In the genomic region with DNA sequence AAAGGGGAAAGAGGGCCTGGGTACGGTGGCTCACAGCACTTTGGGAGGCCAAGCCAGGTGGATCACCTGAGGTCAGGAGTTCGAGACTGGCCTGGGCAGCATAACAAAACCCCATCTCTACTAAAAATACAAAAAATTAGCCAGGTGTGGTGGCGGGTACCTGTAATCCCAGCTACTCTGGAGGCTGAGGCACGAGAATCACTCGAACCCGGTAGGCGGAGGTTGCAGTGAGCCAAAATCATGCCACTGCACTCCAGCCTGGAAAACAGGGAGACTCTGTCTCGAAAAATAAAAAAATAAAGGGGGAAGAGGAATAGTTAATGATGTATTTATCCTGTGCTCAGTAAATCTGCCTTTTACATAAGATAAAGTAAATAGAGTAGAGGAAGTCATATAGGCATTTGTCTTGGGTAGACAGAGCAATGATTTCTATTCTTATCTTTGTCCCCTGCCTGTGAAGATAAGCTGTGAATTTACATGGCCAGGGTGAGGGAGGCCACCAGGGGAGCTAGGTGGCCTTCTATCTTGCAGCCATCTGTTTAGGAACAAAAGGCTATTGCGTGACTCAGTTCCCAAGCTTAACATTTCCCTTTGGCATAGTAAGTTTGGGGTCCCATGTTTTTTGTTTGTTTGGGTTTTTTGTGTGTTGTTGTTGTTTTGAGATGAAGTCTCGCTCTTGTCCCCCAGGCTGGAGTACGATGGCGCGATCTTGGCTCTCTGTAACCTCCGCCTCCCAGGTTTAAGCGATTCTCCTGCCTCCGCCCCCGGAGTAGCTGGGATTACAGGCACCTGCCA, we compare ENCODE assay signal across 1 cellular context.
TF ChIP-seq lines count a peak whose summit lies in the region.

No MANE protein-coding gene starts in this region.

TF ChIP-seq in K562, 482 proteins besides CTCF, POLR2A, EP300 and RAD21 (continued from another document and continues in another):
- peak; percentile 83 for TF ChIP-seq FOSL1 (tag; conservative IDR thresholded peaks at IDR 0.05)
- TF ChIP-seq XRCC5 (IDR thresholded peaks at IDR 0.05; ENCODE audit: low read depth, low read length): no peak
- no peak for TF ChIP-seq MTF1 (CRISPR knock-in tag; IDR thresholded peaks at IDR 0.05; ENCODE audit: borderline replicate concordance)
- peak in 1 of 2 experiments; percentile 73; a peak in 1 of 4 replicates for TF ChIP-seq TRIM24 (IDR thresholded peaks at IDR 0.05)
- TF ChIP-seq ZNF766 (CRISPR knock-in tag; conservative IDR thresholded peaks at IDR 0.05): no peak
- no peak for TF ChIP-seq PHF20 (IDR thresholded peaks at IDR 0.05; ENCODE audit: partially characterized antibody)
- peak; percentile 82 for TF ChIP-seq ZNF175 (CRISPR knock-in tag; IDR thresholded peaks at IDR 0.05; ENCODE audit: low read depth)
- TF ChIP-seq HNRNPUL1 (IDR thresholded peaks at IDR 0.05; ENCODE audit: low read length): no peak
- TF ChIP-seq, protein P1, sequence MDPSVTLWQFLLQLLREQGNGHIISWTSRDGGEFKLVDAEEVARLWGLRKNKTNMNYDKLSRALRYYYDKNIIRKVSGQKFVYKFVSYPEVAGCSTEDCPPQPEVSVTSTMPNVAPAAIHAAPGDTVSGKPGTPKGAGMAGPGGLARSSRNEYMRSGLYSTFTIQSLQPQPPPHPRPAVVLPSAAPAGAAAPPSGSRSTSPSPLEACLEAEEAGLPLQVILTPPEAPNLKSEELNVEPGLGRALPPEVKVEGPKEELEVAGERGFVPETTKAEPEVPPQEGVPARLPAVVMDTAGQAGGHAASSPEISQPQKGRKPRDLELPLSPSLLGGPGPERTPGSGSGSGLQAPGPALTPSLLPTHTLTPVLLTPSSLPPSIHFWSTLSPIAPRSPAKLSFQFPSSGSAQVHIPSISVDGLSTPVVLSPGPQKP (CRISPR knock-in tag; IDR thresholded peaks at IDR 0.05): no peak
- TF ChIP-seq, protein P2, sequence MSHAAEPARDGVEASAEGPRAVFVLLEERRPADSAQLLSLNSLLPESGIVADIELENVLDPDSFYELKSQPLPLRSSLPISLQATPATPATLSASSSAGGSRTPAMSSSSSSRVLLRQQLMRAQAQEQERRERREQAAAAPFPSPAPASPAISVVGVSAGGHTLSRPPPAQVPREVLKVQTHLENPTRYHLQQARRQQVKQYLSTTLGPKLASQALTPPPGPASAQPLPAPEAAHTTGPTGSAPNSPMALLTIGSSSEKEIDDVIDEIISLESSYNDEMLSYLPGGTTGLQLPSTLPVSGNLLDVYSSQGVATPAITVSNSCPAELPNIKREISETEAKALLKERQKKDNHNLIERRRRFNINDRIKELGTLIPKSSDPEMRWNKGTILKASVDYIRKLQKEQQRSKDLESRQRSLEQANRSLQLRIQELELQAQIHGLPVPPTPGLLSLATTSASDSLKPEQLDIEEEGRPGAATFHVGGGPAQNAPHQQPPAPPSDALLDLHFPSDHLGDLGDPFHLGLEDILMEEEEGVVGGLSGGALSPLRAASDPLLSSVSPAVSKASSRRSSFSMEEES (CRISPR knock-in tag; IDR thresholded peaks at IDR 0.05): no peak
- 0 out of 2 replicates have a peak, but pooled peaks have one; percentile 26 for TF ChIP-seq LARP7 (IDR thresholded peaks at IDR 0.05)
- TF ChIP-seq, protein P3, sequence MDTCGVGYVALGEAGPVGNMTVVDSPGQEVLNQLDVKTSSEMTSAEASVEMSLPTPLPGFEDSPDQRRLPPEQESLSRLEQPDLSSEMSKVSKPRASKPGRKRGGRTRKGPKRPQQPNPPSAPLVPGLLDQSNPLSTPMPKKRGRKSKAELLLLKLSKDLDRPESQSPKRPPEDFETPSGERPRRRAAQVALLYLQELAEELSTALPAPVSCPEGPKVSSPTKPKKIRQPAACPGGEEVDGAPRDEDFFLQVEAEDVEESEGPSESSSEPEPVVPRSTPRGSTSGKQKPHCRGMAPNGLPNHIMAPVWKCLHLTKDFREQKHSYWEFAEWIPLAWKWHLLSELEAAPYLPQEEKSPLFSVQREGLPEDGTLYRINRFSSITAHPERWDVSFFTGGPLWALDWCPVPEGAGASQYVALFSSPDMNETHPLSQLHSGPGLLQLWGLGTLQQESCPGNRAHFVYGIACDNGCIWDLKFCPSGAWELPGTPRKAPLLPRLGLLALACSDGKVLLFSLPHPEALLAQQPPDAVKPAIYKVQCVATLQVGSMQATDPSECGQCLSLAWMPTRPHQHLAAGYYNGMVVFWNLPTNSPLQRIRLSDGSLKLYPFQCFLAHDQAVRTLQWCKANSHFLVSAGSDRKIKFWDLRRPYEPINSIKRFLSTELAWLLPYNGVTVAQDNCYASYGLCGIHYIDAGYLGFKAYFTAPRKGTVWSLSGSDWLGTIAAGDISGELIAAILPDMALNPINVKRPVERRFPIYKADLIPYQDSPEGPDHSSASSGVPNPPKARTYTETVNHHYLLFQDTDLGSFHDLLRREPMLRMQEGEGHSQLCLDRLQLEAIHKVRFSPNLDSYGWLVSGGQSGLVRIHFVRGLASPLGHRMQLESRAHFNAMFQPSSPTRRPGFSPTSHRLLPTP (IDR thresholded peaks at IDR 0.05; ENCODE audit: borderline replicate concordance, extremely low read depth, insufficient read length): no peak
- TF ChIP-seq CBFB (CRISPR knock-in tag; IDR thresholded peaks at IDR 0.05): no peak
- TF ChIP-seq ZNF146 (CRISPR knock-in tag; IDR thresholded peaks at IDR 0.05; ENCODE audit: unreplicated experiment): no peak
- TF ChIP-seq ETV6 (IDR thresholded peaks at IDR 0.05; ENCODE audit: borderline replicate concordance in 1 of 2, low read depth in 2 of 2, low read length in 1 of 2): no peak
- TF ChIP-seq ETV6 (CRISPR knock-in tag; IDR thresholded peaks at IDR 0.05; ENCODE audit: borderline replicate concordance): no peak
- TF ChIP-seq OTX1 (CRISPR knock-in tag; IDR thresholded peaks at IDR 0.05): no peak
- no peak for TF ChIP-seq GATAD2B (IDR thresholded peaks at IDR 0.05; ENCODE audit: borderline replicate concordance)
- no peak for TF ChIP-seq SIX5 (IDR thresholded peaks at IDR 0.05; ENCODE audit: borderline replicate concordance in 1 of 2, insufficient read depth in 1 of 2, low read depth in 1 of 2, low read length in 2 of 2)
- TF ChIP-seq, protein P4, sequence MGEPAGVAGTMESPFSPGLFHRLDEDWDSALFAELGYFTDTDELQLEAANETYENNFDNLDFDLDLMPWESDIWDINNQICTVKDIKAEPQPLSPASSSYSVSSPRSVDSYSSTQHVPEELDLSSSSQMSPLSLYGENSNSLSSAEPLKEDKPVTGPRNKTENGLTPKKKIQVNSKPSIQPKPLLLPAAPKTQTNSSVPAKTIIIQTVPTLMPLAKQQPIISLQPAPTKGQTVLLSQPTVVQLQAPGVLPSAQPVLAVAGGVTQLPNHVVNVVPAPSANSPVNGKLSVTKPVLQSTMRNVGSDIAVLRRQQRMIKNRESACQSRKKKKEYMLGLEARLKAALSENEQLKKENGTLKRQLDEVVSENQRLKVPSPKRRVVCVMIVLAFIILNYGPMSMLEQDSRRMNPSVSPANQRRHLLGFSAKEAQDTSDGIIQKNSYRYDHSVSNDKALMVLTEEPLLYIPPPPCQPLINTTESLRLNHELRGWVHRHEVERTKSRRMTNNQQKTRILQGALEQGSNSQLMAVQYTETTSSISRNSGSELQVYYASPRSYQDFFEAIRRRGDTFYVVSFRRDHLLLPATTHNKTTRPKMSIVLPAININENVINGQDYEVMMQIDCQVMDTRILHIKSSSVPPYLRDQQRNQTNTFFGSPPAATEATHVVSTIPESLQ (CRISPR knock-in tag; IDR thresholded peaks at IDR 0.05): 0 out of 2 replicates have a peak, but pooled peaks have one; percentile 26
- TF ChIP-seq ETV1 (tag; conservative IDR thresholded peaks at IDR 0.05; ENCODE audit: low read depth): peak; percentile 75
- TF ChIP-seq MEIS2 (IDR thresholded peaks at IDR 0.05; ENCODE audit: partially characterized antibody): peak; percentile 92
- TF ChIP-seq, protein P5, sequence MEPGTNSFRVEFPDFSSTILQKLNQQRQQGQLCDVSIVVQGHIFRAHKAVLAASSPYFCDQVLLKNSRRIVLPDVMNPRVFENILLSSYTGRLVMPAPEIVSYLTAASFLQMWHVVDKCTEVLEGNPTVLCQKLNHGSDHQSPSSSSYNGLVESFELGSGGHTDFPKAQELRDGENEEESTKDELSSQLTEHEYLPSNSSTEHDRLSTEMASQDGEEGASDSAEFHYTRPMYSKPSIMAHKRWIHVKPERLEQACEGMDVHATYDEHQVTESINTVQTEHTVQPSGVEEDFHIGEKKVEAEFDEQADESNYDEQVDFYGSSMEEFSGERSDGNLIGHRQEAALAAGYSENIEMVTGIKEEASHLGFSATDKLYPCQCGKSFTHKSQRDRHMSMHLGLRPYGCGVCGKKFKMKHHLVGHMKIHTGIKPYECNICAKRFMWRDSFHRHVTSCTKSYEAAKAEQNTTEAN (CRISPR knock-in tag; IDR thresholded peaks at IDR 0.05): no peak
- TF ChIP-seq ZNF197 (CRISPR knock-in tag; IDR thresholded peaks at IDR 0.05; ENCODE audit: low read depth): peak; percentile 77; the same call in 1 of the 2 replicates
- TF ChIP-seq, protein P6, sequence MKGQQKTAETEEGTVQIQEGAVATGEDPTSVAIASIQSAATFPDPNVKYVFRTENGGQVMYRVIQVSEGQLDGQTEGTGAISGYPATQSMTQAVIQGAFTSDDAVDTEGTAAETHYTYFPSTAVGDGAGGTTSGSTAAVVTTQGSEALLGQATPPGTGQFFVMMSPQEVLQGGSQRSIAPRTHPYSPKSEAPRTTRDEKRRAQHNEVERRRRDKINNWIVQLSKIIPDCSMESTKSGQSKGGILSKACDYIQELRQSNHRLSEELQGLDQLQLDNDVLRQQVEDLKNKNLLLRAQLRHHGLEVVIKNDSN (CRISPR knock-in tag; IDR thresholded peaks at IDR 0.05): no peak
- TF ChIP-seq MAFG (tag; conservative IDR thresholded peaks at IDR 0.05): peak; percentile 28
- TF ChIP-seq, protein P7, sequence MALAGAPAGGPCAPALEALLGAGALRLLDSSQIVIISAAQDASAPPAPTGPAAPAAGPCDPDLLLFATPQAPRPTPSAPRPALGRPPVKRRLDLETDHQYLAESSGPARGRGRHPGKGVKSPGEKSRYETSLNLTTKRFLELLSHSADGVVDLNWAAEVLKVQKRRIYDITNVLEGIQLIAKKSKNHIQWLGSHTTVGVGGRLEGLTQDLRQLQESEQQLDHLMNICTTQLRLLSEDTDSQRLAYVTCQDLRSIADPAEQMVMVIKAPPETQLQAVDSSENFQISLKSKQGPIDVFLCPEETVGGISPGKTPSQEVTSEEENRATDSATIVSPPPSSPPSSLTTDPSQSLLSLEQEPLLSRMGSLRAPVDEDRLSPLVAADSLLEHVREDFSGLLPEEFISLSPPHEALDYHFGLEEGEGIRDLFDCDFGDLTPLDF (CRISPR knock-in tag; IDR thresholded peaks at IDR 0.05): no peak
- no peak for TF ChIP-seq CBX1 (IDR thresholded peaks at IDR 0.05; ENCODE audit: low read depth)
- no peak for TF ChIP-seq SIN3B (IDR thresholded peaks at IDR 0.05; ENCODE audit: low read depth)
- TF ChIP-seq ZNF436 (CRISPR knock-in tag; IDR thresholded peaks at IDR 0.05): no peak
- TF ChIP-seq, protein P8, sequence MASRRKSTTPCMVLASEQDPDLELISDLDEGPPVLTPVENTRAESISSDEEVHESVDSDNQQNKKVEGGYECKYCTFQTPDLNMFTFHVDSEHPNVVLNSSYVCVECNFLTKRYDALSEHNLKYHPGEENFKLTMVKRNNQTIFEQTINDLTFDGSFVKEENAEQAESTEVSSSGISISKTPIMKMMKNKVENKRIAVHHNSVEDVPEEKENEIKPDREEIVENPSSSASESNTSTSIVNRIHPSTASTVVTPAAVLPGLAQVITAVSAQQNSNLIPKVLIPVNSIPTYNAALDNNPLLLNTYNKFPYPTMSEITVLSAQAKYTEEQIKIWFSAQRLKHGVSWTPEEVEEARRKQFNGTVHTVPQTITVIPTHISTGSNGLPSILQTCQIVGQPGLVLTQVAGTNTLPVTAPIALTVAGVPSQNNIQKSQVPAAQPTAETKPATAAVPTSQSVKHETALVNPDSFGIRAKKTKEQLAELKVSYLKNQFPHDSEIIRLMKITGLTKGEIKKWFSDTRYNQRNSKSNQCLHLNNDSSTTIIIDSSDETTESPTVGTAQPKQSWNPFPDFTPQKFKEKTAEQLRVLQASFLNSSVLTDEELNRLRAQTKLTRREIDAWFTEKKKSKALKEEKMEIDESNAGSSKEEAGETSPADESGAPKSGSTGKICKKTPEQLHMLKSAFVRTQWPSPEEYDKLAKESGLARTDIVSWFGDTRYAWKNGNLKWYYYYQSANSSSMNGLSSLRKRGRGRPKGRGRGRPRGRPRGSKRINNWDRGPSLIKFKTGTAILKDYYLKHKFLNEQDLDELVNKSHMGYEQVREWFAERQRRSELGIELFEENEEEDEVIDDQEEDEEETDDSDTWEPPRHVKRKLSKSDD (conservative IDR thresholded peaks at IDR 0.05; ENCODE audit: low read length): no peak
- TF ChIP-seq DPF2 (IDR thresholded peaks at IDR 0.05): peak; percentile 92
- no peak for TF ChIP-seq NR1H2 (CRISPR knock-in tag; IDR thresholded peaks at IDR 0.05)
- TF ChIP-seq ZBTB7A (IDR thresholded peaks at IDR 0.05; ENCODE audit: borderline replicate concordance, control insufficient read depth, low read depth, low read length): no peak
- TF ChIP-seq, protein P9, sequence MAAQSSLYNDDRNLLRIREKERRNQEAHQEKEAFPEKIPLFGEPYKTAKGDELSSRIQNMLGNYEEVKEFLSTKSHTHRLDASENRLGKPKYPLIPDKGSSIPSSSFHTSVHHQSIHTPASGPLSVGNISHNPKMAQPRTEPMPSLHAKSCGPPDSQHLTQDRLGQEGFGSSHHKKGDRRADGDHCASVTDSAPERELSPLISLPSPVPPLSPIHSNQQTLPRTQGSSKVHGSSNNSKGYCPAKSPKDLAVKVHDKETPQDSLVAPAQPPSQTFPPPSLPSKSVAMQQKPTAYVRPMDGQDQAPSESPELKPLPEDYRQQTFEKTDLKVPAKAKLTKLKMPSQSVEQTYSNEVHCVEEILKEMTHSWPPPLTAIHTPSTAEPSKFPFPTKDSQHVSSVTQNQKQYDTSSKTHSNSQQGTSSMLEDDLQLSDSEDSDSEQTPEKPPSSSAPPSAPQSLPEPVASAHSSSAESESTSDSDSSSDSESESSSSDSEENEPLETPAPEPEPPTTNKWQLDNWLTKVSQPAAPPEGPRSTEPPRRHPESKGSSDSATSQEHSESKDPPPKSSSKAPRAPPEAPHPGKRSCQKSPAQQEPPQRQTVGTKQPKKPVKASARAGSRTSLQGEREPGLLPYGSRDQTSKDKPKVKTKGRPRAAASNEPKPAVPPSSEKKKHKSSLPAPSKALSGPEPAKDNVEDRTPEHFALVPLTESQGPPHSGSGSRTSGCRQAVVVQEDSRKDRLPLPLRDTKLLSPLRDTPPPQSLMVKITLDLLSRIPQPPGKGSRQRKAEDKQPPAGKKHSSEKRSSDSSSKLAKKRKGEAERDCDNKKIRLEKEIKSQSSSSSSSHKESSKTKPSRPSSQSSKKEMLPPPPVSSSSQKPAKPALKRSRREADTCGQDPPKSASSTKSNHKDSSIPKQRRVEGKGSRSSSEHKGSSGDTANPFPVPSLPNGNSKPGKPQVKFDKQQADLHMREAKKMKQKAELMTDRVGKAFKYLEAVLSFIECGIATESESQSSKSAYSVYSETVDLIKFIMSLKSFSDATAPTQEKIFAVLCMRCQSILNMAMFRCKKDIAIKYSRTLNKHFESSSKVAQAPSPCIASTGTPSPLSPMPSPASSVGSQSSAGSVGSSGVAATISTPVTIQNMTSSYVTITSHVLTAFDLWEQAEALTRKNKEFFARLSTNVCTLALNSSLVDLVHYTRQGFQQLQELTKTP (IDR thresholded peaks at IDR 0.05; ENCODE audit: low read depth in 1 of 2, partially characterized antibody in 2 of 2): peak in 1 of 2 experiments; percentile 40
- no peak for TF ChIP-seq ZNF780A (CRISPR knock-in tag; IDR thresholded peaks at IDR 0.05)
- TF ChIP-seq CBX2 (IDR thresholded peaks at IDR 0.05; ENCODE audit: insufficient read depth, low read length, poor library complexity, severe bottlenecking): no peak
- TF ChIP-seq, protein P10, sequence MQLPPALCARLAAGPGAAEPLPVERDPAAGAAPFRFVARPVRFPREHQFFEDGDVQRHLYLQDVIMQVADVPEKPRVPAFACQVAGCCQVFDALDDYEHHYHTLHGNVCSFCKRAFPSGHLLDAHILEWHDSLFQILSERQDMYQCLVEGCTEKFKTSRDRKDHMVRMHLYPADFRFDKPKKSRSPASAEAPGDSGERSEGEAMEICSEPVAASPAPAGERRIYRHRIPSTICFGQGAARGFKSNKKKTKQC (CRISPR knock-in tag; IDR thresholded peaks at IDR 0.05): no peak
- TF ChIP-seq BMI1 (IDR thresholded peaks at IDR 0.05; ENCODE audit: low read length): no peak
